Comparison of ENCODE assay signal across 8 cellular contexts in genomic region chr19:15418112-15418587, GRCh38. TPM values are rescaled to one million over a fixed set of nuclear protein-coding genes. Genes with fewer than 3 reads are reported as not detected.
DNase-seq lines count a peak whose midpoint lies in the region; ATAC-seq lines count a peak whose summit lies in the region.

No MANE protein-coding gene starts in this region.

- peaks cover 18 to 76% (median 64%) of the 10 kb centered on the region in 11 experiments for H3K36me3 ChIP-seq in BLaER1 treated with 17β-estradiol and CSF1 and Interleukin-3, amounts not matched to agents 10 nM and 100 nM

- H3K4me1 ChIP-seq in BLaER1 treated with 17β-estradiol and CSF1 and Interleukin-3, amounts not matched to agents 10 nM and 100 nM = peaks cover 44 to 71% (median 59%) of the 10 kb centered on the region in 10 experiments

- peak overlapping the region; percentile 80 to 99 (median 93) for H3K4me3 ChIP-seq in BLaER1 treated with 17β-estradiol and CSF1 and Interleukin-3, amounts not matched to agents 10 nM and 100 nM
- peak overlapping the region; percentile 99 for H3K4me3 ChIP-seq in iPS-18c (ENCODE audit: insufficient read depth, low read depth, low read length)

- H3K9me3 Mint-ChIP-seq in stimulated activated memory B cell treated with anti-CD40 and anti-IgM and Interleukin-4, amounts not matched to agents 10 μg/mL and 1 μg/mL and 100 μg/mL, for 72 hours = no peaks in the 10 kb centered on the region

- H3K27ac ChIP-seq in BLaER1 treated with 17β-estradiol and CSF1 and Interleukin-3, amounts not matched to agents 10 nM and 100 nM = peak overlapping the region; percentile 84 to 96 (median 91)

- H3K27me3 ChIP-seq in BLaER1 treated with 17β-estradiol and CSF1 and Interleukin-3, amounts not matched to agents 10 nM and 100 nM = no peaks in the 10 kb centered on the region

- H3K4me1 Mint-ChIP-seq in stimulated activated memory B cell treated with anti-CD40 and anti-IgM and Interleukin-4, amounts not matched to agents 10 μg/mL and 1 μg/mL and 100 μg/mL, for 72 hours = peaks cover 48% of the 10 kb centered on the region

- H3K27ac Mint-ChIP-seq in stimulated activated memory B cell treated with anti-CD40 and anti-IgM and Interleukin-4, amounts not matched to agents 10 μg/mL and 1 μg/mL and 100 μg/mL, for 72 hours = peak overlapping the region; percentile 99

- no peak for ATAC-seq in stimulated activated memory B cell treated with anti-CD40 and anti-IgM and Interleukin-4, amounts not matched to agents 10 μg/mL and 1 μg/mL and 100 μg/mL, for 72 hours
- ATAC-seq in GM21447 (IDR thresholded peaks at IDR 0.05; ENCODE audit: unreplicated experiment) (no peak), HG02623 (IDR thresholded peaks at IDR 0.05; ENCODE audit: unreplicated experiment) (no peak), HG03139 (IDR thresholded peaks at IDR 0.05; ENCODE audit: unreplicated experiment) (no peak)

- DNase-seq in M059J (ENCODE audit: low read depth) (peak; percentile 44), amniotic stem cell (lab: John Stamatoyannopoulos, UW) (peak; percentile 42)

- peak overlapping the region; percentile 100 for H3K4me3 Mint-ChIP-seq in stimulated activated memory B cell treated with anti-CD40 and anti-IgM and Interleukin-4, amounts not matched to agents 10 μg/mL and 1 μg/mL and 100 μg/mL, for 72 hours

- no peaks in the 10 kb centered on the region for H3K27me3 Mint-ChIP-seq in stimulated activated memory B cell treated with anti-CD40 and anti-IgM and Interleukin-4, amounts not matched to agents 10 μg/mL and 1 μg/mL and 100 μg/mL, for 72 hours

- peaks cover 49 to 84% (median 59%) of the 10 kb centered on the region in 11 experiments for H4K20me1 ChIP-seq in BLaER1 treated with 17β-estradiol and CSF1 and Interleukin-3, amounts not matched to agents 10 nM and 100 nM

- peak overlapping the region; percentile 89 to 99 (median 93) for H3K4me2 ChIP-seq in BLaER1 treated with 17β-estradiol and CSF1 and Interleukin-3, amounts not matched to agents 10 nM and 100 nM

- peak overlapping the region; percentile 90 to 98 (median 93) for H3K9ac ChIP-seq in BLaER1 treated with 17β-estradiol and CSF1 and Interleukin-3, amounts not matched to agents 10 nM and 100 nM

- peaks cover 2 to 3% (median 3%) of the 10 kb centered on the region in 11 experiments for H3K9me3 ChIP-seq in BLaER1 treated with 17β-estradiol and CSF1 and Interleukin-3, amounts not matched to agents 10 nM and 100 nM (replicated peaks in 1 of 11)
- H3K9me3 ChIP-seq in iPS-18c (ENCODE audit: control insufficient read depth, insufficient read depth, low read length) = peaks cover 5% of the 10 kb centered on the region

- H3K36me3 Mint-ChIP-seq in stimulated activated memory B cell treated with anti-CD40 and anti-IgM and Interleukin-4, amounts not matched to agents 10 μg/mL and 1 μg/mL and 100 μg/mL, for 72 hours = peaks cover 28% of the 10 kb centered on the region

RNA-seq across cellular contexts. Expression of gene AKAP8L, which starts 0.6 kb away (rescaled TPM):
- total RNA-seq in M059J (2014; rRNA removed; shearing (Covaris generic)) = 59.7 and 63.6 TPM in 2 replicates

RNA-seq across cellular contexts. Expression of gene WIZ, which starts 31.6 kb away (rescaled TPM):
- 7.2 and 16.9 TPM in 2 replicates for total RNA-seq in M059J (2014; rRNA removed; shearing (Covaris generic))

RNA-seq across cellular contexts. Expression of gene AKAP8, which starts 38.6 kb away (rescaled TPM):
- total RNA-seq in M059J (2014; rRNA removed; shearing (Covaris generic)) = 10.1 and 16.4 TPM in 2 replicates

RNA-seq across cellular contexts. Expression of gene RASAL3, which starts 46.2 kb away (rescaled TPM):
- total RNA-seq in M059J (2014; rRNA removed; shearing (Covaris generic)) = 0.05 TPM in 1 of 2 replicates, not detected in the other
